Comparison of ENCODE assay signal across 13 cellular contexts in genomic region chr17:31428512-31428911, GRCh38. TPM values are rescaled to one million over a fixed set of nuclear protein-coding genes. Genes with fewer than 3 reads are reported as not detected.
A peak's percentile ranks its signal among the peaks of the same experiment; 100 is the strongest.
DNase-seq lines count a peak whose midpoint lies in the region; ATAC-seq and TF ChIP-seq lines count a peak whose summit lies in the region.
"Had no signal": no experiment of that assay in that cellular context is flagged by ENCODE, and none has a peak within 500 bp of the region (broad histone marks: within the 10 kb centered on the region; RNA-seq: fewer than 3 reads in every experiment).

No MANE protein-coding gene starts in this region.

- TF ChIP-seq CTCF in WTC11 (IDR thresholded peaks at IDR 0.05) (no peak), dorsolateral prefrontal cortex (IDR thresholded peaks at IDR 0.05 in 54 of 56, conservative IDR thresholded peaks at IDR 0.05 in 2 of 56; ENCODE audit: low read depth in 1 of 56, partially characterized antibody in 56 of 56) (no peak), neural progenitor cell (IDR thresholded peaks at IDR 0.05) (no peak), mesothelial cell of epicardium (IDR thresholded peaks at IDR 0.05; ENCODE audit: unreplicated experiment) (no peak)

- POLR2A ChIA-PET in WTC11 (lab: Charles Lee), result interaction anchor here (0.5 kb wide), 1 partner anchor 72 kb away, joined by 4 read pairs; no protein-coding TSS in a partner anchor

- H3K4me3 Mint-ChIP-seq in WTC11 (no peak overlapping the region), neural progenitor cell (no peak overlapping the region), mesothelial cell of epicardium (no peak overlapping the region)
- H3K4me3 Mint-ChIP-seq: CD4-positive, CD25-positive, alpha-beta regulatory T cell had no signal

- intact Hi-C loops in dorsolateral prefrontal cortex (cut with DNase I), result loop anchor here in 1 of 2 donors (5.0 kb wide), 1 partner anchor 41 kb away; no protein-coding TSS in a partner anchor

- H3K4me1 ChIP-seq in BLaER1 (peaks cover 73% of the 10 kb centered on the region), neural progenitor cell (peaks cover 26% of the 10 kb centered on the region)

- H3K4me2 ChIP-seq in BLaER1, result peak overlapping the region; percentile 80
- H3K4me2 ChIP-seq in neural progenitor cell, result no peak overlapping the region

- no peak overlapping the region for H2AFZ ChIP-seq in neural progenitor cell (replicated peaks)

- CTCF ChIA-PET in WTC11 (lab: Charles Lee), result interaction anchor here (1.3 to 1.6 kb wide), 3 partner anchors 8 to 89 kb away, joined by 3 to 5 read pairs (median 5); no protein-coding TSS in a partner anchor

- peaks cover 4% of the 10 kb centered on the region; the same call in 1 of the 2 replicates for H3K9me3 ChIP-seq in BLaER1
- H3K9me3 ChIP-seq in neural progenitor cell (ENCODE audit: low read depth), result no peaks in the 10 kb centered on the region
- H3K9me3 ChIP-seq: HAP-1 had no signal

- H3K9ac ChIP-seq in BLaER1 (no peak overlapping the region), neural progenitor cell (no peak overlapping the region)

- H3K36me3 Mint-ChIP-seq in WTC11, result no peaks in the 10 kb centered on the region
- no peaks in the 10 kb centered on the region for H3K36me3 Mint-ChIP-seq in neural progenitor cell
- no peaks in the 10 kb centered on the region for H3K36me3 Mint-ChIP-seq in mesothelial cell of epicardium
- H3K36me3 Mint-ChIP-seq: CD4-positive, CD25-positive, alpha-beta regulatory T cell had no signal

- no peaks in the 10 kb centered on the region for H3K79me2 ChIP-seq in neural progenitor cell (ENCODE audit: low read depth)

- peaks cover 4% of the 10 kb centered on the region for H3K9me3 Mint-ChIP-seq in WTC11
- no peaks in the 10 kb centered on the region for H3K9me3 Mint-ChIP-seq in neural progenitor cell
- H3K9me3 Mint-ChIP-seq in mesothelial cell of epicardium, result peaks cover 3% of the 10 kb centered on the region

- H3F3A ChIP-seq in neural progenitor cell (ENCODE audit: low read depth), result peaks cover 26% of the 10 kb centered on the region

- H4K20me1 ChIP-seq in BLaER1, result peaks cover 4% of the 10 kb centered on the region
- no peaks in the 10 kb centered on the region for H4K20me1 ChIP-seq in neural progenitor cell (ENCODE audit: low read depth)

- peaks cover 19% of the 10 kb centered on the region for H3K4me1 Mint-ChIP-seq in WTC11
- H3K4me1 Mint-ChIP-seq in neural progenitor cell, result peaks cover 31% of the 10 kb centered on the region
- peaks cover 6% of the 10 kb centered on the region for H3K4me1 Mint-ChIP-seq in mesothelial cell of epicardium

- DNase-seq in WTC11 (ENCODE audit: low spot score) (peak; percentile 2), dorsolateral prefrontal cortex (no peak), neural progenitor cell (ENCODE audit: low spot score) (no peak), mesothelial cell of epicardium (ENCODE audit: low spot score in 2 of 2, unreplicated experiment in 2 of 2) (no peak), COLO829 (ENCODE audit: low spot score) (no peak)
- DNase-seq: 8988T; CD4-positive, CD25-positive, alpha-beta regulatory T cell; DMS153; DMS79; GDM1 had no signal

- H3K27me3 Mint-ChIP-seq in WTC11 (ENCODE audit: low read depth) (no peaks in the 10 kb centered on the region; the same call in 1 of the 2 replicates), neural progenitor cell (ENCODE audit: insufficient read depth, low read depth) (peaks cover 4% of the 10 kb centered on the region), mesothelial cell of epicardium (ENCODE audit: low read depth) (peaks cover 34% of the 10 kb centered on the region)

- no peak for ATAC-seq in WTC11
- no peak for ATAC-seq in GM18861 (IDR thresholded peaks at IDR 0.05; ENCODE audit: unreplicated experiment)

- H3K27me3 ChIP-seq in BLaER1 (no peaks in the 10 kb centered on the region), dorsolateral prefrontal cortex (no peaks in the 10 kb centered on the region), neural progenitor cell (no peaks in the 10 kb centered on the region)

- H3K27ac Mint-ChIP-seq in WTC11, result no peak overlapping the region
- H3K27ac Mint-ChIP-seq in neural progenitor cell, result peak overlapping the region; percentile 69
- H3K27ac Mint-ChIP-seq in mesothelial cell of epicardium, result no peak overlapping the region
- H3K27ac Mint-ChIP-seq: CD4-positive, CD25-positive, alpha-beta regulatory T cell had no signal

- peak overlapping the region; percentile 46; the same call in 1 of the 2 replicates for H3K27ac ChIP-seq in BLaER1
- peak overlapping the region in 31 of 59 donors; percentile 12 to 81 (median 55) for H3K27ac ChIP-seq in dorsolateral prefrontal cortex
- H3K27ac ChIP-seq in neural progenitor cell, result no peak overlapping the region

- H3K4me3 ChIP-seq in BLaER1, result no peak overlapping the region
- no peak overlapping the region for H3K4me3 ChIP-seq in dorsolateral prefrontal cortex
- no peak overlapping the region for H3K4me3 ChIP-seq in neural progenitor cell
- H3K4me3 ChIP-seq: HAP-1 had no signal

- H3K36me3 ChIP-seq in BLaER1 (no peaks in the 10 kb centered on the region), neural progenitor cell (no peaks in the 10 kb centered on the region)
- H3K36me3 ChIP-seq: HAP-1 had no signal

TF ChIP-seq in WTC11, 78 proteins besides CTCF, POLR2A, EP300 and RAD21:
- TF ChIP-seq, protein P1, sequence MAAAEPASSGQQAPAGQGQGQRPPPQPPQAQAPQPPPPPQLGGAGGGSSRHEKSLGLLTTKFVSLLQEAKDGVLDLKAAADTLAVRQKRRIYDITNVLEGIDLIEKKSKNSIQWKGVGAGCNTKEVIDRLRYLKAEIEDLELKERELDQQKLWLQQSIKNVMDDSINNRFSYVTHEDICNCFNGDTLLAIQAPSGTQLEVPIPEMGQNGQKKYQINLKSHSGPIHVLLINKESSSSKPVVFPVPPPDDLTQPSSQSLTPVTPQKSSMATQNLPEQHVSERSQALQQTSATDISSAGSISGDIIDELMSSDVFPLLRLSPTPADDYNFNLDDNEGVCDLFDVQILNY (CRISPR knock-in tag; IDR thresholded peaks at IDR 0.05), result no peak
- no peak for TF ChIP-seq PREB (CRISPR knock-in tag; IDR thresholded peaks at IDR 0.05; ENCODE audit: borderline replicate concordance)
- no peak for TF ChIP-seq ATF1 (CRISPR knock-in tag; IDR thresholded peaks at IDR 0.05)
- no peak for TF ChIP-seq ZNF416 (CRISPR knock-in tag; IDR thresholded peaks at IDR 0.05)
- TF ChIP-seq SOX15 (CRISPR knock-in tag; IDR thresholded peaks at IDR 0.05), result no peak
- TF ChIP-seq CREB1 (CRISPR knock-in tag; IDR thresholded peaks at IDR 0.05), result no peak
- no peak for TF ChIP-seq SP1 (CRISPR knock-in tag; conservative IDR thresholded peaks at IDR 0.05)
- TF ChIP-seq GTF2I (CRISPR knock-in tag; conservative IDR thresholded peaks at IDR 0.05), result no peak
- no peak for TF ChIP-seq MLX (CRISPR knock-in tag; IDR thresholded peaks at IDR 0.05)
- no peak for TF ChIP-seq OVOL2 (CRISPR knock-in tag; IDR thresholded peaks at IDR 0.05; ENCODE audit: borderline replicate concordance)
- TF ChIP-seq HMGA2 (CRISPR knock-in tag; IDR thresholded peaks at IDR 0.05), result no peak
- no peak for TF ChIP-seq ZMAT4 (CRISPR knock-in tag; IDR thresholded peaks at IDR 0.05)

RNA-seq across cellular contexts. Expression of gene RAB11FIP4, which starts 37.0 kb away (rescaled TPM):
- 47.3 to 54.9 TPM (median 50.9 TPM) in 3 replicates for total RNA-seq in WTC11 (2021)
- total RNA-seq in dorsolateral prefrontal cortex, result 100 to 1,000 TPM; 123 to 242 (median 175) TPM
- 10.2 and 19.1 TPM in 2 replicates for total RNA-seq in neural progenitor cell (ENCODE audit: low replicate concordance)
- total RNA-seq in mesothelial cell of epicardium, result 21.1 to 21.8 TPM (median 21.2 TPM) in 3 replicates
